ENCODE assay signal across 23 cellular contexts in the genomic region with DNA sequence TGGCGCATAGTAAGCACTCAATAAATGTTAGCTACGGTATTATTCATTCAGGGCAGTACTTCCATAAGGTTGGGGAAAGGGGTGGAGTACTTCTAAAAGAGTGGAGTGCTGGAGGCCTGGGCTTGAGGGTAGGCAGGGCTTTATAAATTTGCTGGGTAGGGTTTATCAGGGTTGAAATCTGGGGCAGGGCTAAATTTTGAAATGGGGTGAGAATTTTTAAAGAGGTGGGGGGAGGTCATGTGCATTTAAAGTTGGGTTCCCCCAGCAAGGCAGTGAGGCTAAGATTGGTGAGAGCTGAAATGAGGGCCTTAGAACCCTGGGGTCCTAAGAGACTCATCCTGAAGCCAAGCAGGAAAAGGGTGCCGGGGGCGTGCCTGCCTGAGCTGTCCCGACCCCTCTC. TPM values are rescaled to one million over a fixed set of nuclear protein-coding genes. Genes with fewer than 3 reads are reported as not detected.
DNase-seq lines count a peak whose midpoint lies in the region; ATAC-seq lines count a peak whose summit lies in the region.
"Had no signal": no experiment of that assay in that cellular context is flagged by ENCODE, and none has a peak within 500 bp of the region (broad histone marks: within the 10 kb centered on the region; RNA-seq: fewer than 3 reads in every experiment).

No MANE protein-coding gene starts in this region.

- ATAC-seq in activated naive CD8-positive, alpha-beta T cell treated with anti-CD3 and anti-CD28 coated beads, Interleukin-2, amount 10 ng/mL, durations not matched to agents 7 days and 5 days (ENCODE audit: low read depth) = no peak
- ATAC-seq in T-helper 17 cell (no peak), HG03432 (IDR thresholded peaks at IDR 0.05; ENCODE audit: unreplicated experiment) (no peak), GM18858 (IDR thresholded peaks at IDR 0.05; ENCODE audit: unreplicated experiment) (no peak), GM18868 (IDR thresholded peaks at IDR 0.05; ENCODE audit: unreplicated experiment) (no peak)

- H3K56ac ChIP-seq in mesendoderm (ENCODE audit: low read length) = peak overlapping the region; percentile 85

- H2BK120ac ChIP-seq in mesendoderm (ENCODE audit: low read depth, low read length) = no peak overlapping the region

- no peak overlapping the region for H3K4ac ChIP-seq in mesendoderm (ENCODE audit: low read depth, low read length)

- no peak overlapping the region for H4K5ac ChIP-seq in mesendoderm (ENCODE audit: low read length)

- H3K27me3 ChIP-seq in mesendoderm (ENCODE audit: insufficient read depth, low read length, poor library complexity) = no peaks in the 10 kb centered on the region
- H3K27me3 ChIP-seq: testis, vagina had no signal

- no peaks in the 10 kb centered on the region for H3K9me3 ChIP-seq in T-helper 17 cell (ENCODE audit: control insufficient read depth, low read length, poor library complexity, severe bottlenecking)
- H3K9me3 ChIP-seq: left lung, testis, vagina had no signal

- H3K9me3 Mint-ChIP-seq in activated naive CD8-positive, alpha-beta T cell treated with anti-CD3 and anti-CD28 coated beads, Interleukin-2, amount 10 ng/mL, durations not matched to agents 7 days and 5 days = no peaks in the 10 kb centered on the region
- H3K9me3 Mint-ChIP-seq in activated naive CD8-positive, alpha-beta T cell treated with anti-CD3 and anti-CD28 coated beads for 36 hours = no peaks in the 10 kb centered on the region
- H3K9me3 Mint-ChIP-seq: memory B cell had no signal

- H3K23ac ChIP-seq in mesendoderm (ENCODE audit: low read length) = no peak overlapping the region

- no peak overlapping the region for H3K4me3 ChIP-seq in mesendoderm (ENCODE audit: low read length)

- no peak overlapping the region for H3K18ac ChIP-seq in mesendoderm (ENCODE audit: low read length)

- peak overlapping the region; percentile 59 for H3K9ac ChIP-seq in mesendoderm (ENCODE audit: low read length)

- H4K8ac ChIP-seq in mesendoderm (ENCODE audit: low read depth, low read length) = no peak overlapping the region

- no peaks in the 10 kb centered on the region for H3K79me2 ChIP-seq in mesendoderm (ENCODE audit: control insufficient read depth, insufficient read depth, low read length)

- no peak overlapping the region for H3K4me3 Mint-ChIP-seq in activated naive CD8-positive, alpha-beta T cell treated with anti-CD3 and anti-CD28 coated beads, Interleukin-2, amount 10 ng/mL, durations not matched to agents 7 days and 5 days
- H3K4me3 Mint-ChIP-seq in activated naive CD8-positive, alpha-beta T cell treated with anti-CD3 and anti-CD28 coated beads for 36 hours = no peak overlapping the region
- H3K4me3 Mint-ChIP-seq in T-helper 17 cell = peak overlapping the region; percentile 41
- H3K4me3 Mint-ChIP-seq: memory B cell had no signal

- no peak overlapping the region for H2BK5ac ChIP-seq in mesendoderm (ENCODE audit: low read length)

- peaks cover 22% of the 10 kb centered on the region for H3K4me1 Mint-ChIP-seq in activated naive CD8-positive, alpha-beta T cell treated with anti-CD3 and anti-CD28 coated beads, Interleukin-2, amount 10 ng/mL, durations not matched to agents 7 days and 5 days
- H3K4me1 Mint-ChIP-seq in activated naive CD8-positive, alpha-beta T cell treated with anti-CD3 and anti-CD28 coated beads for 36 hours = peaks cover 23% of the 10 kb centered on the region
- peaks cover 39% of the 10 kb centered on the region for H3K4me1 Mint-ChIP-seq in T-helper 17 cell

- DNase-seq in activated naive CD8-positive, alpha-beta T cell treated with anti-CD3 and anti-CD28 coated beads, Interleukin-2, amount 10 ng/mL, durations not matched to agents 7 days and 5 days = no peak
- no peak for DNase-seq in activated naive CD8-positive, alpha-beta T cell treated with anti-CD3 and anti-CD28 coated beads for 36 hours
- DNase-seq in T-helper 17 cell = no peak
- DNase-seq in mesendoderm = no peak
- DNase-seq: activated effector memory CD4-positive, alpha-beta T cell treated with anti-CD3 and anti-CD28 coated beads, Interleukin-2, amount 50 U/mL, for 16 hours; central memory CD4-positive, alpha-beta T cell; cortex of kidney; DMS153; hypothalamus; left lung; NCI-H1092 treated with DMSO at 0.1 percent for 48 hours; NCI-H187 had no signal

- no peak overlapping the region for H2BK15ac ChIP-seq in mesendoderm (replicated peaks; ENCODE audit: low read depth)

- H3K36me3 ChIP-seq in mesendoderm (ENCODE audit: control insufficient read depth, insufficient read depth, low read length) = no peaks in the 10 kb centered on the region
- H3K36me3 ChIP-seq: left lung, vagina had no signal

- WGBS in mesendoderm (ENCODE audit: extremely low coverage, insufficient coverage, low lambda C conversion rate) = no CpG with 5 or more reads among the region's 5 CpGs

- H3K4me1 ChIP-seq in mesendoderm (ENCODE audit: control insufficient read depth, low read depth, low read length) = peaks cover 3% of the 10 kb centered on the region

- H3K4me2 ChIP-seq in mesendoderm (ENCODE audit: low read length) = no peak overlapping the region

- peaks cover 4% of the 10 kb centered on the region for H3K27me3 Mint-ChIP-seq in activated naive CD8-positive, alpha-beta T cell treated with anti-CD3 and anti-CD28 coated beads, Interleukin-2, amount 10 ng/mL, durations not matched to agents 7 days and 5 days
- no peaks in the 10 kb centered on the region for H3K27me3 Mint-ChIP-seq in activated naive CD8-positive, alpha-beta T cell treated with anti-CD3 and anti-CD28 coated beads for 36 hours
- H3K27me3 Mint-ChIP-seq in T-helper 17 cell = peaks cover 7% of the 10 kb centered on the region

- H3K27ac Mint-ChIP-seq in activated naive CD8-positive, alpha-beta T cell treated with anti-CD3 and anti-CD28 coated beads, Interleukin-2, amount 10 ng/mL, durations not matched to agents 7 days and 5 days = peak overlapping the region; percentile 95
- no peak overlapping the region for H3K27ac Mint-ChIP-seq in activated naive CD8-positive, alpha-beta T cell treated with anti-CD3 and anti-CD28 coated beads for 36 hours
- H3K27ac Mint-ChIP-seq in T-helper 17 cell = peak overlapping the region; percentile 92
- H3K27ac Mint-ChIP-seq: memory B cell had no signal

- POLR2A ChIA-PET in activated naive CD8-positive, alpha-beta T cell treated with anti-CD3 and anti-CD28 coated beads, Interleukin-2, amount 10 ng/mL, durations not matched to agents 7 days and 5 days (lab: Charles Lee) = interaction anchor here (0.7 to 2.8 kb wide), 2 partner anchors 30 to 34 kb away, joined by 4 to 11 read pairs; a partner anchor contains a TSS

- no peak overlapping the region for H2AK5ac ChIP-seq in mesendoderm (ENCODE audit: low read length)

- no peak overlapping the region for H3K27ac ChIP-seq in mesendoderm (ENCODE audit: low read depth, low read length)
- H3K27ac ChIP-seq: left lung, testis, vagina had no signal

- H3K79me1 ChIP-seq in mesendoderm (ENCODE audit: low read length) = no peaks in the 10 kb centered on the region

- no peaks in the 10 kb centered on the region for H3K36me3 Mint-ChIP-seq in activated naive CD8-positive, alpha-beta T cell treated with anti-CD3 and anti-CD28 coated beads, Interleukin-2, amount 10 ng/mL, durations not matched to agents 7 days and 5 days
- no peaks in the 10 kb centered on the region for H3K36me3 Mint-ChIP-seq in activated naive CD8-positive, alpha-beta T cell treated with anti-CD3 and anti-CD28 coated beads for 36 hours
- H3K36me3 Mint-ChIP-seq in T-helper 17 cell (ENCODE audit: low read depth) = no peaks in the 10 kb centered on the region
- H3K36me3 Mint-ChIP-seq: memory B cell had no signal

RNA-seq across cellular contexts. Expression of a gene that starts 10.0 kb away (rescaled TPM):
- not detected for total RNA-seq in activated naive CD8-positive, alpha-beta T cell treated with anti-CD3 and anti-CD28 coated beads, Interleukin-2, amount 10 ng/mL, durations not matched to agents 7 days and 5 days
- total RNA-seq in activated naive CD8-positive, alpha-beta T cell treated with anti-CD3 and anti-CD28 coated beads for 36 hours = not detected
- total RNA-seq in T-helper 17 cell = not detected
- 0.18 TPM for polyA plus RNA-seq in mesendoderm (2013, experiment 1 of 2)
- polyA plus RNA-seq in mesendoderm (2013, experiment 2 of 2) = 0.18 TPM
- total RNA-seq: epithelial cell of proximal tubule, glomerular endothelial cell, left lung, vagina had no signal
- polyA plus RNA-seq: adipose tissue, AG04450, BJ had no signal

RNA-seq across cellular contexts. Expression of a gene that starts 23.1 kb away (rescaled TPM):
- total RNA-seq in activated naive CD8-positive, alpha-beta T cell treated with anti-CD3 and anti-CD28 coated beads, Interleukin-2, amount 10 ng/mL, durations not matched to agents 7 days and 5 days = 1 to 10 TPM; 4.5 to 6.0 TPM
- total RNA-seq in activated naive CD8-positive, alpha-beta T cell treated with anti-CD3 and anti-CD28 coated beads for 36 hours = 1 to 10 TPM; 2.2 to 2.4 TPM
- total RNA-seq in T-helper 17 cell = 1 to 10 TPM; 3.8 to 5.4 TPM
- 8.5 TPM for polyA plus RNA-seq in mesendoderm (2013, experiment 1 of 2)
- 8.5 TPM for polyA plus RNA-seq in mesendoderm (2013, experiment 2 of 2)
- total RNA-seq: glomerular endothelial cell had no signal

RNA-seq across cellular contexts. Expression of a gene that starts 28.8 kb away (rescaled TPM):
- total RNA-seq in activated naive CD8-positive, alpha-beta T cell treated with anti-CD3 and anti-CD28 coated beads, Interleukin-2, amount 10 ng/mL, durations not matched to agents 7 days and 5 days = not detected
- total RNA-seq in activated naive CD8-positive, alpha-beta T cell treated with anti-CD3 and anti-CD28 coated beads for 36 hours = not detected
- not detected for total RNA-seq in T-helper 17 cell
- polyA plus RNA-seq in mesendoderm (2013, experiment 1 of 2) = not detected
- polyA plus RNA-seq in mesendoderm (2013, experiment 2 of 2) = not detected
- total RNA-seq: epithelial cell of proximal tubule, glomerular endothelial cell, left lung, vagina had no signal
- polyA plus RNA-seq: AG04450, BJ had no signal

RNA-seq across cellular contexts. Expression of a gene that starts 30.7 kb away (rescaled TPM):
- total RNA-seq in activated naive CD8-positive, alpha-beta T cell treated with anti-CD3 and anti-CD28 coated beads, Interleukin-2, amount 10 ng/mL, durations not matched to agents 7 days and 5 days = 10 to 100 TPM; 26.5 to 31.0 TPM
- 10 to 100 TPM; 90.8 to 93.3 TPM for total RNA-seq in activated naive CD8-positive, alpha-beta T cell treated with anti-CD3 and anti-CD28 coated beads for 36 hours
- 10 to 100 TPM; 15.6 to 15.9 TPM for total RNA-seq in T-helper 17 cell
- 64.2 TPM for polyA plus RNA-seq in mesendoderm (2013, experiment 1 of 2)
- polyA plus RNA-seq in mesendoderm (2013, experiment 2 of 2) = 64.2 TPM

RNA-seq across cellular contexts. Expression of a gene that starts 31.6 kb away (rescaled TPM):
- not detected for total RNA-seq in activated naive CD8-positive, alpha-beta T cell treated with anti-CD3 and anti-CD28 coated beads, Interleukin-2, amount 10 ng/mL, durations not matched to agents 7 days and 5 days
- total RNA-seq in activated naive CD8-positive, alpha-beta T cell treated with anti-CD3 and anti-CD28 coated beads for 36 hours = not detected
- total RNA-seq in T-helper 17 cell = not detected
- not detected for polyA plus RNA-seq in mesendoderm (2013, experiment 1 of 2)
- not detected for polyA plus RNA-seq in mesendoderm (2013, experiment 2 of 2)
- total RNA-seq: epithelial cell of proximal tubule, glomerular endothelial cell, left lung, testis, vagina had no signal
- polyA plus RNA-seq: adipose tissue, AG04450, BJ had no signal
